Comparison of ENCODE assay signal across 20 cellular contexts in the genomic region with DNA sequence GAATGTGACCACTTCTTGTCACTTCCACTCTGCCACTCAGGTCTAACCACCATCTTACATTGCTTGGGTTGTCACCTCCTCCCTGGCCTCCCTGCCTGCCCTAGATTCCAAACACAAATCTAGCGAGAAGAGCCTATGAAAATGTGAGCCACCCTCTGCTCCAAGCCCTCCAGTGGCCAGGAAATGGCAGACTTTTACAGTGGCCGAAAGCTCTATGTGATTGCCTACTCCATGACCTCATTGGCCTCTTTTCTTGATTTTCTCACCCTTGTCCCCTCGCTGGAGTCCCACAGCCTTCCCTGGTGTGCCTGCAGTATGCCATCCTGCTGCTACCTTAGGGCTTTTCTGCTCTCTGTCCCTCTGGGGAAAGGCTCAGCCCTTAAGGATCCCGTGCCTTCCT.
DNase-seq lines count a peak whose midpoint lies in the region; ATAC-seq and TF ChIP-seq lines count a peak whose summit lies in the region.
"Had no signal": no experiment of that assay in that cellular context is flagged by ENCODE, and none has a peak within 500 bp of the region (broad histone marks: within the 10 kb centered on the region; RNA-seq: fewer than 3 reads in every experiment).

No MANE protein-coding gene starts in this region.

- H3K4me1 Mint-ChIP-seq in stimulated activated memory B cell treated with anti-CD40 and anti-IgM and Interleukin-4, amounts not matched to agents 10 μg/mL and 1 μg/mL and 100 μg/mL, for 72 hours, result peaks cover 78% of the 10 kb centered on the region

- H3K9me1 ChIP-seq in IMR-90 (ENCODE audit: insufficient read depth, low read length), result peaks cover 16% of the 10 kb centered on the region

- WGBS in IMR-90 (ENCODE audit: extremely low coverage in 2 of 2, insufficient read length in 1 of 2), 2 experiments, result 96% methylated on average over 3 of the region's 4 CpGs; no CpG with 5 or more reads in 1 of the 2 experiments
- WGBS in gastroesophageal sphincter (ENCODE audit: low coverage in 1 of 2), 2 donors, result 76 to 85% methylated on average over 3 to 4 of the region's 4 CpGs

- POLR2A ChIA-PET in IMR-90 (lab: Charles Lee; ENCODE audit: unreplicated experiment), result no interaction called here

- no TSS peak for BruUV-seq in IMR-90 (replicated peaks; lab: Mats Ljungman, UMichigan)

- H2BK120ac ChIP-seq in IMR-90 (ENCODE audit: low read depth, low read length), result no peak overlapping the region

- H2BK20ac ChIP-seq in IMR-90 (ENCODE audit: low read depth, low read length), result no peak overlapping the region

- ATAC-seq in IMR-90 (ENCODE audit: low read depth) (no peak), gastroesophageal sphincter (no peak), HG03469 (IDR thresholded peaks at IDR 0.05; ENCODE audit: unreplicated experiment) (no peak)
- ATAC-seq in stimulated activated memory B cell treated with anti-CD40 and anti-IgM and Interleukin-4, amounts not matched to agents 10 μg/mL and 1 μg/mL and 100 μg/mL, for 72 hours, result no peak
- ATAC-seq: GM12878 had no signal

- no peak for TF ChIP-seq POLR2A in IMR-90 (IDR thresholded peaks at IDR 0.05; ENCODE audit: low read depth, low read length)
- no peak for TF ChIP-seq POLR2A in gastroesophageal sphincter (IDR thresholded peaks at IDR 0.05)

- TF ChIP-seq RAD21 in IMR-90 (IDR thresholded peaks at IDR 0.05; ENCODE audit: low read length), result no peak

- no peak for TF ChIP-seq EP300 in gastroesophageal sphincter (IDR thresholded peaks at IDR 0.05)

- no peak overlapping the region for H4K91ac ChIP-seq in IMR-90 (ENCODE audit: insufficient read depth, low read depth, low read length)

- H3K27me3 ChIP-seq in IMR-90 (ENCODE audit: control insufficient read depth, insufficient read depth, low read length) (no peaks in the 10 kb centered on the region), gastroesophageal sphincter (no peaks in the 10 kb centered on the region)

- no peak overlapping the region for H4K5ac ChIP-seq in IMR-90 (ENCODE audit: low read depth, low read length)

- CTCF ChIA-PET in IMR-90 (lab: Yijun Ruan, JAX), result no interaction called here

- H4K20me1 ChIP-seq in IMR-90 (ENCODE audit: insufficient read depth, low read length), result peaks cover 23% of the 10 kb centered on the region

- H3K9me3 Mint-ChIP-seq in stimulated activated memory B cell treated with anti-CD40 and anti-IgM and Interleukin-4, amounts not matched to agents 10 μg/mL and 1 μg/mL and 100 μg/mL, for 72 hours, result no peaks in the 10 kb centered on the region
- H3K9me3 Mint-ChIP-seq: CD14-positive monocyte had no signal

- no peak overlapping the region for H3K27ac ChIP-seq in IMR-90 (ENCODE audit: insufficient read depth, low read length)
- H3K27ac ChIP-seq in gastroesophageal sphincter, result peak overlapping the region; percentile 26 to 75 (median 54)
- H3K27ac ChIP-seq: SK-N-MC had no signal

- DNase-seq in D341Med (ENCODE audit: low spot score), result peak; percentile 60
- DNase-seq in IMR-90, result no peak
- no peak for DNase-seq in posterior cingulate gyrus
- DNase-seq in NCI-H1417 (lab: John Stamatoyannopoulos, UW), result no peak
- DNase-seq: AML-193, HCEC 1CT, KG1, MV-4-11, NCI-H187 treated with DMSO at 0.1 percent for 48 hours, NCI-H2227 treated with DMSO at 0.1 percent for 48 hours, NCI-H510A treated with DMSO at 0.1 percent for 48 hours, NCI-H82, OCI-M1, SHP77 had no signal

- no peak overlapping the region for H2AFZ ChIP-seq in IMR-90 (replicated peaks; ENCODE audit: low read length, poor library complexity)

- H3K27me3 Mint-ChIP-seq in stimulated activated memory B cell treated with anti-CD40 and anti-IgM and Interleukin-4, amounts not matched to agents 10 μg/mL and 1 μg/mL and 100 μg/mL, for 72 hours, result no peaks in the 10 kb centered on the region

- H2AK9ac ChIP-seq in IMR-90 (replicated peaks; ENCODE audit: low read depth, low read length, poor library complexity), result no peak overlapping the region

- no peak overlapping the region for H3K4ac ChIP-seq in IMR-90 (ENCODE audit: low read depth, low read length)

- H3K4me3 ChIP-seq in IMR-90 (ENCODE audit: insufficient read depth, low read depth, low read length), result no peak overlapping the region
- no peak overlapping the region for H3K4me3 ChIP-seq in gastroesophageal sphincter
- H3K4me3 ChIP-seq: GM12878, SK-N-MC had no signal

- H3K4me1 ChIP-seq in IMR-90 (ENCODE audit: control insufficient read depth, insufficient read depth, low read length) (peaks cover 15% of the 10 kb centered on the region), gastroesophageal sphincter (peaks cover 14 to 92% (median 20%) of the 10 kb centered on the region in 3 donors)

- H3K9ac ChIP-seq in IMR-90 (ENCODE audit: low read depth, low read length), result no peak overlapping the region

- intact Hi-C loops in IMR-90 (cut with micrococcal nuclease), result no loop called here
- intact Hi-C loops in posterior cingulate gyrus (cut with DNase I), result no loop called here

- H3K79me1 ChIP-seq in IMR-90 (ENCODE audit: low read depth in 1 of 2, low read length in 2 of 2), result peaks cover 42 to 73% of the 10 kb centered on the region in 2 experiments

- no peak overlapping the region for H3K56ac ChIP-seq in IMR-90 (ENCODE audit: extremely low read depth, insufficient read depth, low read length)

- H4K8ac ChIP-seq in IMR-90 (ENCODE audit: low read depth in 2 of 2, low read length in 2 of 2), result no peak overlapping the region

- H2BK5ac ChIP-seq in IMR-90 (ENCODE audit: low read depth, low read length, poor library complexity, severe bottlenecking), result no peak overlapping the region

- H3K4me2 ChIP-seq in IMR-90 (ENCODE audit: low read depth, low read length), result no peak overlapping the region

- no peak overlapping the region for H3K14ac ChIP-seq in IMR-90 (replicated peaks; ENCODE audit: low read depth, low read length)

- H3K9me3 ChIP-seq in IMR-90 (ENCODE audit: control insufficient read depth, insufficient read depth, low read length) (no peaks in the 10 kb centered on the region), gastroesophageal sphincter (no peaks in the 10 kb centered on the region)

- no peaks in the 10 kb centered on the region for H3K36me3 ChIP-seq in IMR-90 (ENCODE audit: control insufficient read depth, insufficient read depth, low read length)
- H3K36me3 ChIP-seq in gastroesophageal sphincter, result no peaks in the 10 kb centered on the region

- peak overlapping the region; percentile 30 for H3K27ac Mint-ChIP-seq in stimulated activated memory B cell treated with anti-CD40 and anti-IgM and Interleukin-4, amounts not matched to agents 10 μg/mL and 1 μg/mL and 100 μg/mL, for 72 hours

- in situ Hi-C loops in IMR-90 (cut with MboI; ENCODE audit: low sequenced_read_pairs), result no loop called here

- H2BK15ac ChIP-seq in IMR-90 (ENCODE audit: low read depth, low read length), result no peak overlapping the region

- H2AK5ac ChIP-seq in IMR-90 (ENCODE audit: low read depth, low read length), result no peak overlapping the region

- dilution Hi-C loops in IMR-90 (cut with HindIII; ENCODE audit: low sequenced_read_pairs, unreplicated experiment), result no loop called here

- peaks cover 32% of the 10 kb centered on the region for H3K36me3 Mint-ChIP-seq in stimulated activated memory B cell treated with anti-CD40 and anti-IgM and Interleukin-4, amounts not matched to agents 10 μg/mL and 1 μg/mL and 100 μg/mL, for 72 hours

- H3K23ac ChIP-seq in IMR-90 (ENCODE audit: low read depth, low read length), result 0 out of 2 replicates have a peak overlapping the region, but pooled peaks have one; percentile 62

- TF ChIP-seq CTCF in IMR-90 (conservative IDR thresholded peaks at IDR 0.05; ENCODE audit: low read depth, low read length), result no peak
- no peak for TF ChIP-seq CTCF in gastroesophageal sphincter (IDR thresholded peaks at IDR 0.05)

- no peak overlapping the region for H3K4me3 Mint-ChIP-seq in stimulated activated memory B cell treated with anti-CD40 and anti-IgM and Interleukin-4, amounts not matched to agents 10 μg/mL and 1 μg/mL and 100 μg/mL, for 72 hours
- H3K4me3 Mint-ChIP-seq: CD14-positive monocyte had no signal

- H3K18ac ChIP-seq in IMR-90 (ENCODE audit: low read depth, low read length), result no peak overlapping the region

TF ChIP-seq in IMR-90, 13 proteins besides CTCF, POLR2A, EP300 and RAD21:
- TF ChIP-seq SMC3 (IDR thresholded peaks at IDR 0.05; ENCODE audit: low read depth, low read length) (no peak), RFX5 (IDR thresholded peaks at IDR 0.05; ENCODE audit: low read depth, low read length) (no peak), ELK1 (IDR thresholded peaks at IDR 0.05; ENCODE audit: borderline replicate concordance, low read depth, low read length) (no peak), FOS (IDR thresholded peaks at IDR 0.05; ENCODE audit: low read depth, low read length) (no peak), MAZ (IDR thresholded peaks at IDR 0.05; ENCODE audit: borderline replicate concordance, low read depth, low read length) (no peak), CEBPB (IDR thresholded peaks at IDR 0.05; ENCODE audit: low read depth, low read length) (no peak), MXI1 (IDR thresholded peaks at IDR 0.05; ENCODE audit: borderline replicate concordance, low read depth, low read length) (no peak), CHD1 (IDR thresholded peaks at IDR 0.05; ENCODE audit: low read depth, low read length) (no peak), BHLHE40 (IDR thresholded peaks at IDR 0.05; ENCODE audit: low read depth, low read length) (no peak), MAFK (IDR thresholded peaks at IDR 0.05; ENCODE audit: low read depth, low read length) (no peak), NFE2L2 (IDR thresholded peaks at IDR 0.05; ENCODE audit: low read depth, low read length) (no peak), RCOR1 (IDR thresholded peaks at IDR 0.05; ENCODE audit: insufficient replicate concordance, low read length) (no peak)
- TF ChIP-seq, protein P1, sequence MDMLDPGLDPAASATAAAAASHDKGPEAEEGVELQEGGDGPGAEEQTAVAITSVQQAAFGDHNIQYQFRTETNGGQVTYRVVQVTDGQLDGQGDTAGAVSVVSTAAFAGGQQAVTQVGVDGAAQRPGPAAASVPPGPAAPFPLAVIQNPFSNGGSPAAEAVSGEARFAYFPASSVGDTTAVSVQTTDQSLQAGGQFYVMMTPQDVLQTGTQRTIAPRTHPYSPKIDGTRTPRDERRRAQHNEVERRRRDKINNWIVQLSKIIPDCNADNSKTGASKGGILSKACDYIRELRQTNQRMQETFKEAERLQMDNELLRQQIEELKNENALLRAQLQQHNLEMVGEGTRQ (IDR thresholded peaks at IDR 0.05; ENCODE audit: low read depth, low read length), result no peak
